In genomic region chr7:127392566-127393369, GRCh38 we compare ENCODE assay signal across 1 cellular context.
A peak's percentile ranks its signal among the peaks of the same experiment; 100 is the strongest.
TF ChIP-seq lines count a peak whose summit lies in the region.

Gene ZNF800 (minus strand): TSS chr7:127392708. CDS start chr7:127391557, 1,151 bp downstream.

TF ChIP-seq in K562, 482 proteins besides CTCF, POLR2A, EP300 and RAD21 (continued from another document and continues in another):
- TF ChIP-seq MGA (IDR thresholded peaks at IDR 0.05) (peak; percentile 95), POLR2H (tag; IDR thresholded peaks at IDR 0.05; ENCODE audit: low read depth) (peak; percentile 92), HDAC6 (IDR thresholded peaks at IDR 0.05; ENCODE audit: low read depth, low read length) (no peak), BCL6 (CRISPR knock-in tag; IDR thresholded peaks at IDR 0.05) (no peak), NFRKB (IDR thresholded peaks at IDR 0.05; ENCODE audit: low read depth) (peak; percentile 50; the same call in 1 of the 2 replicates), STAT5B (CRISPR knock-in tag; IDR thresholded peaks at IDR 0.05) (no peak), GABPB1 (CRISPR knock-in tag; IDR thresholded peaks at IDR 0.05) (peak; percentile 90), CCAR2 (IDR thresholded peaks at IDR 0.05; ENCODE audit: low read depth, low read length) (no peak), ZBTB5 (IDR thresholded peaks at IDR 0.05) (no peak), MAZ (CRISPR knock-in tag; conservative IDR thresholded peaks at IDR 0.05 in 1 of 2, IDR thresholded peaks at IDR 0.05 in 1 of 2) (peak; percentile 94 to 96), RFX5 (IDR thresholded peaks at IDR 0.05; ENCODE audit: low read depth, low read length) (no peak), STAT6 (CRISPR knock-in tag; IDR thresholded peaks at IDR 0.05) (no peak), NR4A1 (CRISPR knock-in tag; IDR thresholded peaks at IDR 0.05) (no peak), NR4A1 (tag; IDR thresholded peaks at IDR 0.05) (peak; percentile 71; the same call in 1 of the 2 replicates), NONO (IDR thresholded peaks at IDR 0.05; ENCODE audit: low read depth in 2 of 2, low read length in 1 of 2) (peak; percentile 59 to 82; a peak in 3 of 4 replicates), FOXK2 (conservative IDR thresholded peaks at IDR 0.05 in 1 of 2, IDR thresholded peaks at IDR 0.05 in 1 of 2; ENCODE audit: low read depth in 2 of 2) (0 out of 4 replicates have a peak, but pooled peaks of 1 of the 2 experiments have one; percentile 3), YBX1 (IDR thresholded peaks at IDR 0.05) (no peak), RBM22 (IDR thresholded peaks at IDR 0.05; ENCODE audit: low read depth, low read length, poor library complexity, severe bottlenecking) (peak; percentile 2), NFYB (IDR thresholded peaks at IDR 0.05; ENCODE audit: extremely low read depth, insufficient read length) (no peak), ZNF699 (CRISPR knock-in tag; IDR thresholded peaks at IDR 0.05; ENCODE audit: insufficient replicate concordance) (no peak), DIDO1 (tag; IDR thresholded peaks at IDR 0.05; ENCODE audit: low read depth) (peak; percentile 25; the same call in 1 of the 2 replicates), PATZ1 (CRISPR knock-in tag; IDR thresholded peaks at IDR 0.05; ENCODE audit: borderline replicate concordance) (no peak), RBBP5 (IDR thresholded peaks at IDR 0.05; ENCODE audit: borderline replicate concordance, insufficient read depth, low read length, poor library complexity, severe bottlenecking) (peak; percentile 77), HCFC1 (IDR thresholded peaks at IDR 0.05; ENCODE audit: low read depth, low read length) (peak; percentile 72), ZNF79 (CRISPR knock-in tag; IDR thresholded peaks at IDR 0.05; ENCODE audit: low read depth) (no peak), ETV1 (tag; conservative IDR thresholded peaks at IDR 0.05; ENCODE audit: low read depth) (peak; percentile 87), MLLT1 (IDR thresholded peaks at IDR 0.05) (peak in 1 of 2 experiments; percentile 28; a peak in 1 of 4 replicates), ZBTB9 (CRISPR knock-in tag; IDR thresholded peaks at IDR 0.05) (peak; percentile 55; the same call in 1 of the 2 replicates), BACH1 (tag; IDR thresholded peaks at IDR 0.05) (peak; percentile 34; the same call in 1 of the 2 replicates), GTF2E2 (tag; IDR thresholded peaks at IDR 0.05) (peak; percentile 77; the same call in 1 of the 2 replicates), YY1 (IDR thresholded peaks at IDR 0.05; ENCODE audit: borderline replicate concordance in 1 of 3, control insufficient read depth in 1 of 3, extremely low read depth in 1 of 3, insufficient read depth in 3 of 3, insufficient read length in 1 of 3, insufficient replicate concordance in 2 of 3, low read depth in 1 of 3, low read length in 2 of 3) (peak in 1 of 3 experiments; percentile 41), ETS1 (conservative IDR thresholded peaks at IDR 0.05; ENCODE audit: control insufficient read depth, low read depth, low read length) (peak; percentile 81), POLR2B (IDR thresholded peaks at IDR 0.05; ENCODE audit: low read depth, partially characterized antibody) (peak; percentile 96), TRIM24 (IDR thresholded peaks at IDR 0.05) (0 out of 4 replicates have a peak, but pooled peaks of 1 of the 2 experiments have one; percentile 3), PML (IDR thresholded peaks at IDR 0.05; ENCODE audit: low read length) (peak; percentile 91), LEF1 (IDR thresholded peaks at IDR 0.05) (0 out of 2 replicates have a peak, but pooled peaks have one; percentile 45), RB1 (IDR thresholded peaks at IDR 0.05; ENCODE audit: low read depth) (peak; percentile 86)
